ENCODE assay signal across 1 cellular context in the genomic region with DNA sequence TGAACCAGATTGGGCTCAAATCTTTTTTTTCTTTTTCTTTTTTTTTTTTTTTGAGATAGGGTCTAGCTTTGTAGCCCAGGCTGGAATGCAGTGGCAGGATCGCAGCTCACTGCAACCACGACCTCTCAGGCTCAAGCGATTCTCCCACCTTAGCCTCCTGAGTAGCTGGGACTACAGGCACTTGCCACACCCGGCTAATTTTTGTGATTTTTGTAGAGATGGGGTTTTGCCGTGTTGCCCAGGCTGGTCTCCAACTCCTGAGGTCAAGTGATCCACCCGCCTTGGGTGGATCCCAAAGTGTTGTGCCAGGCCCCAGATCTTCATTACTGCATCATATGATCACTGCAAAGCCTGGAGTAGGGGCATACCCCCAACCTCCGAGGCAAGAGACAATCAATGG.
TF ChIP-seq lines count a peak whose summit lies in the region.

No MANE protein-coding gene starts in this region.

TF ChIP-seq in A549, 52 proteins besides CTCF, POLR2A, EP300 and RAD21 (continued from another document):
- TF ChIP-seq FOSB (CRISPR knock-in tag; IDR thresholded peaks at IDR 0.05) (no peak), ESRRA (IDR thresholded peaks at IDR 0.05; ENCODE audit: borderline replicate concordance, low read length) (no peak), RCOR1 (IDR thresholded peaks at IDR 0.05; ENCODE audit: low read depth, low read length) (no peak), EHMT2 (IDR thresholded peaks at IDR 0.05; ENCODE audit: low read depth) (no peak), ZSCAN20 (CRISPR knock-in tag; IDR thresholded peaks at IDR 0.05) (no peak), JUN (IDR thresholded peaks at IDR 0.05) (no peak), POLR2AphosphoS2 (conservative IDR thresholded peaks at IDR 0.05; ENCODE audit: low read length) (no peak), CEBPB (IDR thresholded peaks at IDR 0.05) (no peak), MAFK (IDR thresholded peaks at IDR 0.05; ENCODE audit: partially characterized antibody) (no peak), CHD2 (IDR thresholded peaks at IDR 0.05; ENCODE audit: low read length, partially characterized antibody) (no peak), NPAS2 (CRISPR knock-in tag; IDR thresholded peaks at IDR 0.05; ENCODE audit: borderline replicate concordance) (no peak)
- TF ChIP-seq, protein P1, sequence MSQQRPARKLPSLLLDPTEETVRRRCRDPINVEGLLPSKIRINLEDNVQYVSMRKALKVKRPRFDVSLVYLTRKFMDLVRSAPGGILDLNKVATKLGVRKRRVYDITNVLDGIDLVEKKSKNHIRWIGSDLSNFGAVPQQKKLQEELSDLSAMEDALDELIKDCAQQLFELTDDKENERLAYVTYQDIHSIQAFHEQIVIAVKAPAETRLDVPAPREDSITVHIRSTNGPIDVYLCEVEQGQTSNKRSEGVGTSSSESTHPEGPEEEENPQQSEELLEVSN (IDR thresholded peaks at IDR 0.05; ENCODE audit: borderline replicate concordance, low read depth), result no peak
- TF ChIP-seq, protein P2, sequence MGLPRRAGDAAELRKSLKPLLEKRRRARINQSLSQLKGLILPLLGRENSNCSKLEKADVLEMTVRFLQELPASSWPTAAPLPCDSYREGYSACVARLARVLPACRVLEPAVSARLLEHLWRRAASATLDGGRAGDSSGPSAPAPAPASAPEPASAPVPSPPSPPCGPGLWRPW (IDR thresholded peaks at IDR 0.05), result no peak
